ENCODE assay signal across 12 cellular contexts in the genomic region with DNA sequence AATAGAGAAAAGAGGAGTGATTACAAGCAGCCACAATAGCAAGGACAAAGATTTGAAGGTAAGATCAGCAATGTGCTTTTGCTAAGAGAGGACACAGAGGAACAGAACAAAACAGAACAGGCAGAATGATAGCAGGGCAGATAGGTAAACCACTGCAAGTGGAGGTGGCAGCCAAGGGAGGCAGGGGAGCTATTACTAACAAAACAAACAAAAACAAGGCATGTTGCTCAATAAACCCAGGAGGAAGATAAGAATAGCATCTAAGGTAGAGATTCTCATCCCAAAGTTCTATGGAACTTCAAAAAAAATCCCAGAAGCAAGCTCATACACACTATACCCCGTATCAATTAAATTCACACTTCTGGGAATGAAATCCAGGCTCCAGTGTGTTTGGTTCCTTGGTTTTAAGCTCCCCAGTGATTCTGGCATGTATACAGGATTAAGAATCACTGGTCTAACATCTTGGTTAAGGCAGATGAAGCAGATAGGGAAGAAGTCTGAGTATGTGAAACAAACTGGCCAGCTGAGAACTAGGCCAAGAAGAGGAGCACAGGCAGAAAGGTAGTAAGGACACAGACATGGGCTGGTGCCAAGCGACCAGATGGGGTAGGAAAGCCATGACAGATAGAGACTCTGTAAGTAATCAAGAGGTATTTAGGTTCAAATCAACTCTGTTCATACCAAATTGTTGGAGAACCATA.
"Had no signal": no experiment of that assay in that cellular context is flagged by ENCODE, and none has a peak within 500 bp of the region (broad histone marks: within the 10 kb centered on the region; RNA-seq: fewer than 3 reads in every experiment).

No MANE protein-coding gene starts in this region.

- H3K27me3 ChIP-seq: spleen had no signal

- H3K4me1 ChIP-seq: spleen had no signal

- ATAC-seq: activated CD8-positive, alpha-beta memory T cell treated with anti-CD3 and anti-CD28 coated beads, Interleukin-2, amount 10 ng/mL, durations not matched to agents 7 days and 5 days; activated naive CD4-positive, alpha-beta T cell treated with anti-CD3 and anti-CD28 coated beads, Interleukin-2, amount 50 U/mL, for 72 hours; naive thymus-derived CD8-positive, alpha-beta T cell; right cardiac atrium had no signal

- H3K4me3 ChIP-seq: spleen had no signal

- H3K27ac ChIP-seq: spleen had no signal

- H3K36me3 ChIP-seq: spleen had no signal

- DNase-seq: activated B cell treated with CpG ODN at 0.5 μM for 24 hours; activated CD8-positive, alpha-beta memory T cell treated with anti-CD3 and anti-CD28 coated beads, Interleukin-2, amount 10 ng/mL, durations not matched to agents 7 days and 5 days; activated effector memory CD4-positive, alpha-beta T cell treated with Interleukin-2 at 50 U/mL for 16 hours; activated T-cell treated with anti-CD3 and anti-CD28 coated beads, Interleukin-2, amount 50 U/mL, for 24 hours; hippocampal formation; naive thymus-derived CD8-positive, alpha-beta T cell; right cardiac atrium; spleen; stimulated activated CD4-positive, alpha-beta T cell treated with anti-CD3 and anti-CD28 coated beads, Interleukin-1b, Interleukin-23, amount 100 ng/mL, for 48 hours; stimulated activated naive CD4-positive, alpha-beta T cell; T-helper 2 cell had no signal
